1 cellular context compared by ENCODE assay signal in genomic region chr10:31770307-31770902, GRCh38.
TF ChIP-seq lines count a peak whose summit lies in the region.

No MANE protein-coding gene starts in this region.

TF ChIP-seq in HepG2, 621 proteins besides CTCF, POLR2A, EP300 and RAD21 (continued from another document):
- TF ChIP-seq ZHX2 (IDR thresholded peaks at IDR 0.05; ENCODE audit: low read depth): no peak
- TF ChIP-seq ZHX2 (CRISPR knock-in tag; IDR thresholded peaks at IDR 0.05; ENCODE audit: borderline replicate concordance): no peak
- no peak for TF ChIP-seq ETS1 (CRISPR knock-in tag; IDR thresholded peaks at IDR 0.05)
- TF ChIP-seq RCOR2 (CRISPR knock-in tag; IDR thresholded peaks at IDR 0.05): no peak
- no peak for TF ChIP-seq ATF6 (CRISPR knock-in tag; conservative IDR thresholded peaks at IDR 0.05)
- TF ChIP-seq ZNF331 (CRISPR knock-in tag; IDR thresholded peaks at IDR 0.05): no peak
- TF ChIP-seq TEAD3 (CRISPR knock-in tag; optimal IDR thresholded peaks at IDR 0.05; ENCODE audit: borderline replicate concordance): no peak
- no peak for TF ChIP-seq REL (CRISPR knock-in tag; conservative IDR thresholded peaks at IDR 0.05)
